Comparison of ENCODE assay signal across 19 cellular contexts in the genomic region with DNA sequence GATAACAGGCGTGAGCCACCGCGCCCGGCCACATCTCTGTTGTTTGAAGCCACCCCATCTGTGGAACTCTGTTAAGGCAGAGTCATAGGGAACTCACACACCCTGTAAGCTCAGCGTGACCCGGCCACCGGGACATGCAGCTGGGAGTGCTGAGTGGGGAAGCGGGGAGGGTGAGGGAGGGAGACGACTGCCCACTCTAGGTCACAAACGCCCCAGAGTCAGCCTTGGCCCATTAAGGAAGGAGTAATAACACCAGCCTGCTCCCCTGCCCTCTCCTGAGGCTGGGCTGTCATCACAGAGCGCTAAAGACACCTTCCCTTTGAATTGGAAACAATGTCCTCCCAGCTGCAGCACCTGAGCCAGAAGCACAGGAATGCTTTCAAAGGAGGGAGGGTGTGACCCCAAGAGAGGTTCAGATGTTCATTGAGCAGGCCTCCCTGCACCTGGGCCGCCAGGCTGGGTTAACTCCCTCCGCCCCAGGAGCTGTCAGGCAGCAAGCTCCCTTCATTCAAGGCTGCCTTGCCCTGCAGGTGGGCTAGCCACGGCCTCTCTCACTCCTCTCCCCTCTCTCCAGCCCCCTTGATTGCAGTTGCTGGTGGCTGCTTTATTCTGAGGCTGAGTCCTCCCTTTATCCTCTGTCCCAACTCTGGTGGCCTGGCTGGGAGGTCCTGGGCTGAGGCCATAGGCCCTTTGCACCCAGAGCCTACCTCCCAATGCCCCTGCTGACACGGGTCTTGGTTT.
DNase-seq lines count a peak whose midpoint lies in the region; ATAC-seq, FAIRE-seq and TF ChIP-seq lines count a peak whose summit lies in the region.
"Had no signal": no experiment of that assay in that cellular context is flagged by ENCODE, and none has a peak within 500 bp of the region (broad histone marks: within the 10 kb centered on the region; RNA-seq: fewer than 3 reads in every experiment).

No MANE protein-coding gene starts in this region.

- H3K27ac Mint-ChIP-seq in activated CD4-positive, alpha-beta T cell treated with anti-CD3 and anti-CD28 coated beads for 36 hours, result no peak overlapping the region
- H3K27ac Mint-ChIP-seq: activated naive CD8-positive, alpha-beta T cell; CD8-positive, alpha-beta memory T cell had no signal

- no peak overlapping the region for H3K4me3 Mint-ChIP-seq in activated CD4-positive, alpha-beta T cell treated with anti-CD3 and anti-CD28 coated beads for 36 hours
- H3K4me3 Mint-ChIP-seq: activated naive CD8-positive, alpha-beta T cell; CD8-positive, alpha-beta memory T cell had no signal

- no peaks in the 10 kb centered on the region for H3K4me1 Mint-ChIP-seq in activated CD4-positive, alpha-beta T cell treated with anti-CD3 and anti-CD28 coated beads for 36 hours
- H3K4me1 Mint-ChIP-seq: CD8-positive, alpha-beta memory T cell had no signal

- CTCF ChIA-PET in activated CD4-positive, alpha-beta T cell treated with anti-CD3 and anti-CD28 coated beads for 36 hours (lab: Charles Lee), result interaction anchor here (1.2 kb wide), 1 partner anchor 183 kb away, joined by 5 read pairs; no protein-coding TSS in a partner anchor

- H3K36me3 ChIP-seq in bronchial epithelial cell (ENCODE audit: control insufficient read depth, insufficient read depth, low read length) (no peaks in the 10 kb centered on the region), upper lobe of right lung (no peaks in the 10 kb centered on the region)
- H3K36me3 ChIP-seq: brain microvascular endothelial cell, heart left ventricle, MG63, thoracic aorta had no signal

- no peaks in the 10 kb centered on the region for H3K9me3 ChIP-seq in right cardiac atrium (ENCODE audit: control insufficient read depth, low read length)
- H3K9me3 ChIP-seq in upper lobe of right lung, result no peaks in the 10 kb centered on the region
- H3K9me3 ChIP-seq: heart left ventricle, MG63, thoracic aorta had no signal

- H3K4me1 ChIP-seq in right cardiac atrium (ENCODE audit: control insufficient read depth, insufficient read depth, low read length) (no peaks in the 10 kb centered on the region), upper lobe of right lung (no peaks in the 10 kb centered on the region)

- TF ChIP-seq CTCF in bronchial epithelial cell (IDR thresholded peaks at IDR 0.05; ENCODE audit: insufficient read depth, low read length, severe bottlenecking) (no peak), upper lobe of right lung (IDR thresholded peaks at IDR 0.05) (no peak)

- no peaks in the 10 kb centered on the region for H3K27me3 ChIP-seq in right cardiac atrium (ENCODE audit: control insufficient read depth, insufficient read depth)
- peaks cover 6% of the 10 kb centered on the region for H3K27me3 ChIP-seq in bronchial epithelial cell (ENCODE audit: control insufficient read depth, insufficient read depth, low read length)
- no peaks in the 10 kb centered on the region for H3K27me3 ChIP-seq in upper lobe of right lung
- H3K27me3 ChIP-seq: brain microvascular endothelial cell, MG63 had no signal

- H3K27ac ChIP-seq in right cardiac atrium (ENCODE audit: low read length) (no peak overlapping the region), upper lobe of right lung (no peak overlapping the region)
- H3K27ac ChIP-seq: brain microvascular endothelial cell, heart left ventricle, thoracic aorta had no signal

- FAIRE-seq in bronchial epithelial cell (lab: Jason Lieb, UNC), result peak; percentile 70
- FAIRE-seq: keratinocyte had no signal

- DNase-seq in cardiac septum (ENCODE audit: low spot score) (peak; percentile 50), right cardiac atrium (no peak), bronchial epithelial cell (ENCODE audit: low read depth) (no peak), mesenteric fat pad (ENCODE audit: low spot score) (peak; percentile 84), upper lobe of right lung (peak; percentile 60)
- DNase-seq in activated CD8-positive, alpha-beta memory T cell treated with anti-CD3 and anti-CD28 coated beads for 24 hours, result no peak
- no peak for DNase-seq in activated CD4-positive, alpha-beta T cell treated with anti-CD3 and anti-CD28 coated beads for 36 hours
- DNase-seq: activated CD4-positive, alpha-beta T cell treated with anti-CD3 and anti-CD28 coated beads for 48 hours; brain microvascular endothelial cell; MG63; midbrain; NCI-H2029 had no signal

- H3K36me3 Mint-ChIP-seq in activated CD4-positive, alpha-beta T cell treated with anti-CD3 and anti-CD28 coated beads for 36 hours (ENCODE audit: low read depth), result no peaks in the 10 kb centered on the region
- H3K36me3 Mint-ChIP-seq: activated naive CD8-positive, alpha-beta T cell; CD8-positive, alpha-beta memory T cell had no signal

- no peaks in the 10 kb centered on the region for H3K9me3 Mint-ChIP-seq in activated CD4-positive, alpha-beta T cell treated with anti-CD3 and anti-CD28 coated beads for 36 hours (ENCODE audit: low read depth)
- H3K9me3 Mint-ChIP-seq: CD8-positive, alpha-beta memory T cell had no signal

- POLR2A ChIA-PET in activated CD4-positive, alpha-beta T cell treated with anti-CD3 and anti-CD28 coated beads for 36 hours (lab: Charles Lee), result no interaction called here

- intact Hi-C loops in cardiac septum (cut with DNase I) (no loop called here), right cardiac atrium (cut with DNase I) (no loop called here), upper lobe of right lung (cut with DNase I) (no loop called here)
- intact Hi-C loops in activated CD4-positive, alpha-beta T cell treated with anti-CD3 and anti-CD28 coated beads for 36 hours (cut with DNase I, micrococcal nuclease), result no loop called here

- 91% methylated on average over 15 of the region's 15 CpGs for WGBS in right cardiac atrium

- H3K27me3 Mint-ChIP-seq in activated CD4-positive, alpha-beta T cell treated with anti-CD3 and anti-CD28 coated beads for 36 hours, result no peaks in the 10 kb centered on the region
- H3K27me3 Mint-ChIP-seq: activated naive CD8-positive, alpha-beta T cell had no signal

- H3K4me3 ChIP-seq in right cardiac atrium (ENCODE audit: low read length) (no peak overlapping the region), bronchial epithelial cell (ENCODE audit: low read depth, low read length) (no peak overlapping the region), upper lobe of right lung (no peak overlapping the region)
- H3K4me3 ChIP-seq: heart left ventricle, MG63, thoracic aorta had no signal

- ATAC-seq in right cardiac atrium (no peak), upper lobe of right lung (peak; percentile 49), HG03469 (IDR thresholded peaks at IDR 0.05; ENCODE audit: unreplicated experiment) (no peak)
- no peak for ATAC-seq in activated CD4-positive, alpha-beta T cell treated with anti-CD3 and anti-CD28 coated beads for 36 hours
- ATAC-seq: heart left ventricle, Panc1 had no signal

Comparison
In these comparisons a context has a peak if more than half of its experiments do, and no peak if none do; other contexts are left out.
1. DNase-seq: peak in cardiac septum (single experiment), mesenteric fat pad (single experiment) and upper lobe of right lung (single experiment); none in right cardiac atrium (0 of 3), bronchial epithelial cell (single experiment), activated CD8-positive, alpha-beta memory T cell treated with anti-CD3 and anti-CD28 coated beads for 24 hours (single experiment) and activated CD4-positive, alpha-beta T cell treated with anti-CD3 and anti-CD28 coated beads for 36 hours (single experiment).